14 cellular contexts compared by ENCODE assay signal in the genomic region with DNA sequence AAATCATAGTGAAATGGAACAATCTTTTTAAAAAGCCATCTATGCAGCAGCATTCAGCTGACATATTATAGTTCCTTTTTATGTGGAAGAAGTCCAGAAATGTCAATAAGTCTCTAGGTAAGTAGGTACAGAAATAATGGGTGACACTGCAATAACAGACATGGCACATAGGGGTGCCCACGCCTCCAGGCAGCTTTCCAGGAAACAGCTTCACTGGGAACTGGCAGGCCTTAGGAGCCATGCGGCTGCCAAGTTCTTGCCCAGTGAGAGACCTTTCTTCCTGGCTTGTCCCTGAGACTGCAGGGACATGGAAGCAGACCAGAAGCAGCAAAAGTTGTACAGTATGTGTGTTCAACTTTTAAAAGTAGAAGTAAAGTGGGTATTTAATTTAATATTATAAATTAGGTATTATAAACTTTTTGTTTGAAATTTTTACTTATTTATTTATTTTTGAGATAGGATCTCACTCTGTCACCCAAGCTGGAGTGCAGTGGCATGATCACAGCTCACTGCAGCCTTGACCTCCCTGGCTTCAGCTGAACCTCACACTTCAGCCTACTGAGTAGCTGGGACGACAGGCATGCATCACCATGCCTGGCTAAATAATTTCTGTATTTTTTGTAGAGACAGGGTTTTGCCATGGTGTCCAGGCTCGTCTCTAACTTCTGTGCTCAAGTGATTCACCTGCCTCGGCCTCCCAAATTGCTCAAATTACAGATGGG. TPM values are rescaled to one million over a fixed set of nuclear protein-coding genes. Genes with fewer than 3 reads are reported as not detected.
DNase-seq lines count a peak whose midpoint lies in the region; ATAC-seq, FAIRE-seq and TF ChIP-seq lines count a peak whose summit lies in the region.
"Had no signal": no experiment of that assay in that cellular context is flagged by ENCODE, and none has a peak within 500 bp of the region (broad histone marks: within the 10 kb centered on the region; RNA-seq: fewer than 3 reads in every experiment).

No MANE protein-coding gene starts in this region.

- H3K36me3 ChIP-seq in endodermal cell (ENCODE audit: control insufficient read depth, insufficient read depth, low read length) (no peaks in the 10 kb centered on the region), HepG2 (replicated peaks in 1 of 2; ENCODE audit: control insufficient read depth in 1 of 2, insufficient read depth in 2 of 2, low read length in 2 of 2) (no peaks in the 10 kb centered on the region), stomach (no peaks in the 10 kb centered on the region)

- H3K9me3 ChIP-seq in endodermal cell (ENCODE audit: control insufficient read depth, low read length) (no peaks in the 10 kb centered on the region), HepG2 (ENCODE audit: low read length) (no peaks in the 10 kb centered on the region), stomach (no peaks in the 10 kb centered on the region)

- H3K27me3 ChIP-seq in endodermal cell (ENCODE audit: control insufficient read depth, insufficient read depth, low read length, poor library complexity, severe bottlenecking) (no peaks in the 10 kb centered on the region), HepG2 (ENCODE audit: control insufficient read depth in 1 of 2, insufficient read depth in 2 of 2, low read length in 2 of 2) (no peaks in the 10 kb centered on the region), stomach (no peaks in the 10 kb centered on the region)

- no peaks in the 10 kb centered on the region for H3K36me3 Mint-ChIP-seq in endodermal cell (ENCODE audit: low read depth)
- H3K36me3 Mint-ChIP-seq in T-helper 2 cell treated with Interferon-gamma antibody and Interleukin-4, amounts not matched to agents 5 μg/mL and 100 μg/mL, for 36 hours (ENCODE audit: low read depth): no peaks in the 10 kb centered on the region
- H3K36me3 Mint-ChIP-seq: stimulated activated memory B cell treated with anti-CD40 and anti-IgM and Interleukin-4, amounts not matched to agents 10 μg/mL and 1 μg/mL and 100 μg/mL, for 72 hours had no signal

- in situ Hi-C loops in HepG2 (cut with HindIII; ENCODE audit: extremely low pct_ligation_motif_present, low pct_unique_long_range_greater_than_20kb): no loop called here

- no peaks in the 10 kb centered on the region for H4K20me1 ChIP-seq in HepG2 (ENCODE audit: insufficient read depth, low read length)

- H3K4me3 ChIP-seq in endodermal cell (ENCODE audit: low read length) (no peak overlapping the region), HepG2 (replicated peaks in 1 of 3; ENCODE audit: insufficient read depth in 1 of 3, low read depth in 2 of 3, low read length in 3 of 3) (no peak overlapping the region), stomach (no peak overlapping the region)

- no peak overlapping the region for H3K27ac ChIP-seq in endodermal cell (ENCODE audit: low read depth, low read length)
- H3K27ac ChIP-seq in HepG2 (ENCODE audit: extremely low read length, insufficient read depth, low read length): no peak overlapping the region
- no peak overlapping the region for H3K27ac ChIP-seq in stomach

- H3K4me3 Mint-ChIP-seq in endodermal cell: no peak overlapping the region
- H3K4me3 Mint-ChIP-seq in T-helper 2 cell treated with Interferon-gamma antibody and Interleukin-4, amounts not matched to agents 5 μg/mL and 100 μg/mL, for 36 hours: no peak overlapping the region
- H3K4me3 Mint-ChIP-seq: nephron; stimulated activated memory B cell treated with anti-CD40 and anti-IgM and Interleukin-4, amounts not matched to agents 10 μg/mL and 1 μg/mL and 100 μg/mL, for 72 hours had no signal

- H3K4me1 Mint-ChIP-seq in endodermal cell: peaks cover 4% of the 10 kb centered on the region
- H3K4me1 Mint-ChIP-seq in T-helper 2 cell treated with Interferon-gamma antibody and Interleukin-4, amounts not matched to agents 5 μg/mL and 100 μg/mL, for 36 hours (ENCODE audit: low read depth): no peaks in the 10 kb centered on the region
- H3K4me1 Mint-ChIP-seq: nephron; stimulated activated memory B cell treated with anti-CD40 and anti-IgM and Interleukin-4, amounts not matched to agents 10 μg/mL and 1 μg/mL and 100 μg/mL, for 72 hours had no signal

- POLR2A ChIA-PET in HepG2 (lab: Yijun Ruan, JAX): no interaction called here

- H3K9me3 Mint-ChIP-seq in endodermal cell: no peaks in the 10 kb centered on the region
- H3K9me3 Mint-ChIP-seq in T-helper 2 cell treated with Interferon-gamma antibody and Interleukin-4, amounts not matched to agents 5 μg/mL and 100 μg/mL, for 36 hours: no peaks in the 10 kb centered on the region
- H3K9me3 Mint-ChIP-seq: nephron; stimulated activated memory B cell treated with anti-CD40 and anti-IgM and Interleukin-4, amounts not matched to agents 10 μg/mL and 1 μg/mL and 100 μg/mL, for 72 hours had no signal

- H2AFZ ChIP-seq in HepG2 (ENCODE audit: low read length): no peak overlapping the region

- no TSS peak for BruUV-seq in HepG2 (replicated peaks; lab: Mats Ljungman, UMichigan)

- peak; percentile 47 for TF ChIP-seq CTCF in endodermal cell (conservative IDR thresholded peaks at IDR 0.05)
- no peak for TF ChIP-seq CTCF in HepG2 (CRISPR knock-in tag; IDR thresholded peaks at IDR 0.05)
- peak in 1 of 7 experiments; percentile 18 for TF ChIP-seq CTCF in stomach (IDR thresholded peaks at IDR 0.05)

- H3K4me1 ChIP-seq in endodermal cell (ENCODE audit: control insufficient read depth, insufficient read depth, low read length): no peaks in the 10 kb centered on the region
- no peaks in the 10 kb centered on the region for H3K4me1 ChIP-seq in HepG2 (ENCODE audit: insufficient read depth, low read length)
- H3K4me1 ChIP-seq in stomach: peaks cover 0 to 11% (median 2%) of the 10 kb centered on the region in 4 donors

- intact Hi-C loops in HepG2 (cut with micrococcal nuclease; ENCODE audit: unreplicated experiment): no loop called here
- intact Hi-C loops in stomach (cut with DNase I; ENCODE audit: low total_unique reads): no loop called here

- ATAC-seq in HepG2 (peak; percentile 59), GM21360 (IDR thresholded peaks at IDR 0.05; ENCODE audit: unreplicated experiment) (no peak)
- ATAC-seq: stimulated activated memory B cell treated with anti-CD40 and anti-IgM and Interleukin-4, amounts not matched to agents 10 μg/mL and 1 μg/mL and 100 μg/mL, for 72 hours had no signal

- no peak for FAIRE-seq in HepG2 (lab: Jason Lieb, UNC)

- no peaks in the 10 kb centered on the region for H3K79me2 ChIP-seq in HepG2 (ENCODE audit: insufficient read depth, low read length)

- H3K27ac Mint-ChIP-seq in endodermal cell: no peak overlapping the region
- H3K27ac Mint-ChIP-seq in T-helper 2 cell treated with Interferon-gamma antibody and Interleukin-4, amounts not matched to agents 5 μg/mL and 100 μg/mL, for 36 hours: no peak overlapping the region
- H3K27ac Mint-ChIP-seq: nephron; stimulated activated memory B cell treated with anti-CD40 and anti-IgM and Interleukin-4, amounts not matched to agents 10 μg/mL and 1 μg/mL and 100 μg/mL, for 72 hours had no signal

- CTCF ChIA-PET in HepG2 (lab: Yijun Ruan, JAX; ENCODE audit: low intra/inter-chr PET ratio, low total read pairs): no interaction called here

- no peak for TF ChIP-seq POLR2A in HepG2 (IDR thresholded peaks at IDR 0.05; ENCODE audit: insufficient read depth in 1 of 2, low read depth in 2 of 2, low read length in 2 of 2)
- no peak for TF ChIP-seq POLR2A in stomach (IDR thresholded peaks at IDR 0.05)

- DNase-seq in M059J (ENCODE audit: low read depth): peak; percentile 15
- no peak for DNase-seq in endodermal cell
- DNase-seq in HepG2 (ENCODE audit: low spot score): no peak
- DNase-seq in stomach: peak; percentile 78
- no peak for DNase-seq in activated naive CD4-positive, alpha-beta T cell (lab: John Stamatoyannopoulos, UW)
- DNase-seq in hepatic stellate cell (ENCODE audit: low spot score): no peak
- no peak for DNase-seq in T-helper 2 cell treated with Interferon-gamma antibody and Interleukin-4, amounts not matched to agents 5 μg/mL and 100 μg/mL, for 36 hours (ENCODE audit: low spot score)
- DNase-seq: activated CD8-positive, alpha-beta memory T cell treated with anti-CD3 and anti-CD28 coated beads, Interleukin-2, amount 50 U/mL, for 48 hours; IMR-90; NCI-H1930 had no signal

- H3K9ac ChIP-seq in endodermal cell (ENCODE audit: extremely low read depth, low read length, poor library complexity, severe bottlenecking) (no peak overlapping the region), HepG2 (ENCODE audit: insufficient read depth, low read depth, low read length) (no peak overlapping the region)

- 87 to 93% methylated on average over 5 of the region's 5 CpGs for WGBS in endodermal cell (ENCODE audit: insufficient coverage in 1 of 2, insufficient read length in 1 of 2), 2 experiments
- 16% methylated on average over 5 of the region's 5 CpGs for WGBS in HepG2 (ENCODE audit: low lambda C conversion rate)
- WGBS in stomach, 5 donors: 52 to 65% (median 57%) methylated on average over 5 of the region's 5 CpGs

- no peaks in the 10 kb centered on the region for H3K27me3 Mint-ChIP-seq in endodermal cell (ENCODE audit: insufficient read depth)
- H3K27me3 Mint-ChIP-seq in T-helper 2 cell treated with Interferon-gamma antibody and Interleukin-4, amounts not matched to agents 5 μg/mL and 100 μg/mL, for 36 hours (ENCODE audit: low read depth): peaks cover 17% of the 10 kb centered on the region

- TF ChIP-seq RAD21 in HepG2 (CRISPR knock-in tag; IDR thresholded peaks at IDR 0.05): no peak

- no peak overlapping the region for H3K4me2 ChIP-seq in HepG2 (ENCODE audit: low read depth, low read length)

- TF ChIP-seq EP300 in HepG2 (IDR thresholded peaks at IDR 0.05; ENCODE audit: low read depth in 2 of 2, low read length in 2 of 2) (no peak), HepG2 (CRISPR knock-in tag; IDR thresholded peaks at IDR 0.05; ENCODE audit: borderline replicate concordance) (no peak), stomach (IDR thresholded peaks at IDR 0.05) (no peak)

RNA-seq across cellular contexts. Expression of a gene that starts 12.1 kb away (rescaled TPM):
- not detected in 2 replicates for total RNA-seq in M059J (2014; rRNA removed; shearing (Covaris generic))
- total RNA-seq in endodermal cell: 10 to 100 TPM in 1 of 2 donors, 1 to 10 TPM in 1; 9.6 to 13.2 TPM
- polyA plus RNA-seq in endodermal cell (2013, experiment 1 of 2): 1.0 TPM
- polyA plus RNA-seq in endodermal cell (2013, experiment 2 of 2): 1.4 TPM
- 6.0 and 10.2 TPM in 2 replicates for total RNA-seq in HepG2 (2016; rRNA removed; fragmentation: Illumina TruSeq; extraction: Trizol)
- 3.0 and 4.4 TPM in 2 replicates for total RNA-seq in HepG2 (2016; cell fraction: cytosol; rRNA removed; fragmentation: Illumina TruSeq; extraction: Trizol; ENCODE audit: low read depth)
- 7.5 and 9.8 TPM in 2 replicates for total RNA-seq in HepG2 (2016; cell fraction: insoluble cytoplasmic fraction; rRNA removed; fragmentation: Illumina TruSeq; extraction: Trizol)
- total RNA-seq in HepG2 (2016; cell fraction: membrane; rRNA removed; fragmentation: Illumina TruSeq; extraction: Trizol): 5.9 and 6.0 TPM in 2 replicates
- 5.5 and 6.7 TPM in 2 replicates for total RNA-seq in HepG2 (2016; cell fraction: nucleus; rRNA removed; fragmentation: Illumina TruSeq; extraction: Trizol)
- polyA plus RNA-seq in HepG2 (2011; rRNA removed): 0.86 and 1.4 TPM in 2 replicates
- polyA plus RNA-seq in HepG2 (2011; cell fraction: cytosol; rRNA removed): 0.40 and 0.90 TPM in 2 replicates
- polyA plus RNA-seq in HepG2 (2011; cell fraction: nucleus; rRNA removed): 0.51 and 1.2 TPM in 2 replicates
- polyA plus RNA-seq in HepG2 (2012): 0.34 and 0.75 TPM in 2 replicates
- 1.9 and 2.0 TPM in 2 replicates for polyA plus RNA-seq in HepG2 (2016; cell fraction: cytosol; fragmentation: Illumina TruSeq; extraction: Trizol; ENCODE audit: low read depth)
- polyA plus RNA-seq in HepG2 (2016; cell fraction: insoluble cytoplasmic fraction; fragmentation: Illumina TruSeq; extraction: Trizol; ENCODE audit: low read depth): 8.9 and 10.3 TPM in 2 replicates
- 3.3 and 4.1 TPM in 2 replicates for polyA plus RNA-seq in HepG2 (2016; cell fraction: membrane; fragmentation: Illumina TruSeq; extraction: Trizol; ENCODE audit: low read depth)
- polyA plus RNA-seq in HepG2 (2016; cell fraction: nucleus; fragmentation: Illumina TruSeq; extraction: Trizol; ENCODE audit: insufficient read depth, low read depth): 5.1 and 6.3 TPM in 2 replicates
- polyA minus RNA-seq in HepG2 (2011; rRNA and poly(A)+ RNA removed; ENCODE audit: low replicate concordance): 1.4 and 2.0 TPM in 2 replicates
- 1.5 TPM in 1 of 2 replicates, not detected in the other for polyA minus RNA-seq in HepG2 (2011; cell fraction: cytosol; rRNA and poly(A)+ RNA removed)
- polyA minus RNA-seq in HepG2 (2011; cell fraction: nucleus; rRNA and poly(A)+ RNA removed): 2.2 and 3.7 TPM in 2 replicates
- total RNA-seq in stomach: 1 to 10 TPM in 3 of 5 donors, not detected in 2; 2.0 to 8.5 (median 5.4) TPM
- 10 to 100 TPM in 1 of 3 donors, 1 to 10 TPM in 2; 1.9 to 15.6 (median 4.7) TPM for polyA plus RNA-seq in stomach
- total RNA-seq: IMR-90; T-helper 2 cell treated with Interferon-gamma antibody and Interleukin-4, amounts not matched to agents 100 ng/mL and 5 ng/mL, for 36 hours had no signal
- polyA plus RNA-seq: IMR-90 had no signal

Comparison
In these comparisons a context has a peak if more than half of its experiments do, and no peak if none do; other contexts are left out.
1. DNase-seq: peak in M059J (single experiment) and stomach (single experiment); none in endodermal cell (single experiment), HepG2 (single experiment), activated naive CD4-positive, alpha-beta T cell (0 of 4), hepatic stellate cell (single experiment) and T-helper 2 cell treated with Interferon-gamma antibody and Interleukin-4, amounts not matched to agents 5 μg/mL and 100 μg/mL, for 36 hours (single experiment).